Comparison of ENCODE assay signal across 1 cellular context in the genomic region with DNA sequence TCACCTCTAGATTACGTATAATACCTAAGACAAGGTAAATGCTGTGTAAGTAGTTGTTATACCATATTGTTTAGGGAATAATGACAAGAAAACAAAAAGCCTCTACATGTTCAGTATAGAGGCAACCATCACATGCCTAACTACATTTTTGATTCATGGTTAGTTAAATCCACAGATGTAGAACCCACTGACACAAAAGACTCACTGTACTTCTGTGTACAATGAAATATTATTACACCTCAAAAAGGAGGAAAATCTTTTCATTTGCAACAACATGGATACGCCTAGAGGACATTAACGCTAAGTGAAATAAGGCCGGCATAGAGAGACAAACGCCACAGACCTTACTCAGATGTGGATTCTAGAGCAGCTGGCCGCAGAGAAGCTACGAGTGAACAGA.
TF ChIP-seq lines count a peak whose summit lies in the region.

No MANE protein-coding gene starts in this region.

TF ChIP-seq in GM23338, 12 proteins besides CTCF, POLR2A, EP300 and RAD21 (continued from another document):
- no peak for TF ChIP-seq CREB1 (CRISPR knock-in tag; IDR thresholded peaks at IDR 0.05; ENCODE audit: low read depth)
